ENCODE assay signal across 11 cellular contexts in the genomic region with DNA sequence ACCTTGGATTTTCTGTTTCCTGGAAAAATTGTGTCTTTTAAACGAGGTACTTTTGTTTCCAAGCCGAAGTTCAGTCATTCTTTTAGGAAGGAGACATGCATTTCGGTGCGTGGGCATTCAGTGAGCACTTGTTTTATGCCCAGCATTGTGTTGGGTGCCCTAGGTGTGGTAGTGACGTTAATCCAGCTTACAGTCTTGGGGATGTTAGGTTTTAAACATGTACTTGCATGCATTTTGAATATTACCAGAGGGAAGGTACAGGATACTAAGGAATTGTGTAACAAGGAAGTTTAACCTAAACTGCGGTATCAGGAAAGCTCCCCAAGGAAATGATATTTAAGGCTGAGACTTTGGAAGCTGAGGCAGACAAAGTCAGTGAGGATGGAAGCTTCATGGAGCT.
DNase-seq lines count a peak whose midpoint lies in the region; ATAC-seq and TF ChIP-seq lines count a peak whose summit lies in the region.
"Had no signal": no experiment of that assay in that cellular context is flagged by ENCODE, and none has a peak within 500 bp of the region (broad histone marks: within the 10 kb centered on the region; RNA-seq: fewer than 3 reads in every experiment).

No MANE protein-coding gene starts in this region.

- no peak overlapping the region for H3K4me3 ChIP-seq in Caco-2 (ENCODE audit: low read depth, low read length)
- no peak overlapping the region for H3K4me3 ChIP-seq in Panc1 (ENCODE audit: low read depth in 2 of 2, low read length in 2 of 2)
- H3K4me3 ChIP-seq in prostate gland = no peak overlapping the region
- H3K4me3 ChIP-seq: lung had no signal

- H3K27me3 Mint-ChIP-seq in Caco-2 (ENCODE audit: insufficient read depth, unreplicated experiment) (no peaks in the 10 kb centered on the region), endothelial cell (ENCODE audit: unreplicated experiment) (peaks cover 1% of the 10 kb centered on the region)

- no peak for TF ChIP-seq POLR2A in prostate gland (IDR thresholded peaks at IDR 0.05)

- H3K4me1 Mint-ChIP-seq in Caco-2 (ENCODE audit: low read depth, unreplicated experiment) (peaks cover 32% of the 10 kb centered on the region), endothelial cell (ENCODE audit: unreplicated experiment) (peaks cover 40% of the 10 kb centered on the region)

- BruUV-seq in Caco-2 (replicated peaks; lab: Mats Ljungman, UMichigan) (no TSS peak), Panc1 (replicated peaks; lab: Mats Ljungman, UMichigan) (no TSS peak)

- H3K36me3 Mint-ChIP-seq in Caco-2 (ENCODE audit: insufficient read depth, unreplicated experiment) (peaks cover 66% of the 10 kb centered on the region), endothelial cell (ENCODE audit: low read depth, unreplicated experiment) (peaks cover 7% of the 10 kb centered on the region)

- 18% methylated on average over 6 of the region's 6 CpGs for WGBS in prostate gland

- in situ Hi-C loops in Panc1 (cut with HindIII; ENCODE audit: low pct_unique_long_range_greater_than_20kb, low sequenced_read_pairs) = no loop called here

- H3K4me1 ChIP-seq in Caco-2 = peaks cover 34% of the 10 kb centered on the region
- H3K4me1 ChIP-seq in Panc1 (ENCODE audit: control insufficient read depth, insufficient read depth, low read length) = peaks cover 54% of the 10 kb centered on the region
- H3K4me1 ChIP-seq in prostate gland (replicated peaks) = peaks cover 34% of the 10 kb centered on the region

- POLR2A ChIA-PET in Caco-2 (lab: Charles Lee) = no interaction called here
- POLR2A ChIA-PET in Panc1 (lab: Charles Lee) = no interaction called here

- H3K27ac Mint-ChIP-seq in Caco-2 (ENCODE audit: unreplicated experiment) (peak overlapping the region; percentile 80), endothelial cell (ENCODE audit: unreplicated experiment) (peak overlapping the region; percentile 54)

- peak in 1 of 2 experiments; percentile 8 for DNase-seq in Caco-2
- no peak for DNase-seq in Panc1 (ENCODE audit: low read depth, low spot score)
- DNase-seq in endothelial cell (ENCODE audit: low spot score) = no peak
- no peak for DNase-seq in prostate gland (ENCODE audit: low spot score)
- no peak for DNase-seq in hepatic stellate cell (ENCODE audit: low spot score)
- DNase-seq in medulla oblongata (ENCODE audit: extremely low spot score) = no peak
- no peak for DNase-seq in foreskin melanocyte
- DNase-seq: activated CD8-positive, alpha-beta T cell treated with anti-CD3 and anti-CD28 coated beads, Interleukin-2, amount 10 ng/mL, durations not matched to agents 7 days and 5 days; activated naive CD4-positive, alpha-beta T cell treated with Interleukin-2 at 50 U/mL for 16 hours had no signal

- H3K27ac ChIP-seq in Panc1 (ENCODE audit: low read length) (peak overlapping the region; percentile 83), prostate gland (peak overlapping the region; percentile 71 to 72)

- H3K4me3 Mint-ChIP-seq in Caco-2 (ENCODE audit: unreplicated experiment) (no peak overlapping the region), endothelial cell (ENCODE audit: unreplicated experiment) (peak overlapping the region; percentile 12)
- H3K4me3 Mint-ChIP-seq: activated CD8-positive, alpha-beta T cell treated with anti-CD3 and anti-CD28 coated beads, Interleukin-2, amount 10 ng/mL, durations not matched to agents 7 days and 5 days had no signal

- intact Hi-C loops in Caco-2 (cut with micrococcal nuclease; ENCODE audit: unreplicated experiment) = loop anchor here (5.0 kb wide), 2 partner anchors 50 to 65 kb away; no protein-coding TSS in a partner anchor
- intact Hi-C loops in Panc1 (cut with micrococcal nuclease; ENCODE audit: unreplicated experiment) = loop anchor here (10.0 kb wide), 1 partner anchor 62 kb away; a partner anchor contains a TSS
- intact Hi-C loops in prostate gland (cut with DNase I) = no loop called here

- H3K9me3 ChIP-seq in Caco-2 (no peaks in the 10 kb centered on the region), Panc1 (ENCODE audit: control insufficient read depth, insufficient read depth, low read depth, low read length) (no peaks in the 10 kb centered on the region), prostate gland (no peaks in the 10 kb centered on the region)

- TF ChIP-seq CTCF in Caco-2 (IDR thresholded peaks at IDR 0.05; ENCODE audit: insufficient read depth in 1 of 2, low read depth in 1 of 2, low read length in 1 of 2, severe bottlenecking in 1 of 2, unreplicated experiment in 1 of 2) (no peak), Panc1 (IDR thresholded peaks at IDR 0.05) (no peak), endothelial cell (IDR thresholded peaks at IDR 0.05; ENCODE audit: unreplicated experiment) (no peak), prostate gland (IDR thresholded peaks at IDR 0.05) (no peak)

- H3K36me3 ChIP-seq in Caco-2 (ENCODE audit: control insufficient read depth, insufficient read depth, low read length) = no peaks in the 10 kb centered on the region; the same call in 1 of the 2 replicates
- H3K36me3 ChIP-seq in Panc1 (ENCODE audit: control insufficient read depth, insufficient read depth, low read length) = 0 out of 2 replicates have a peak, but pooled peaks cover under 1% of the 10 kb centered on the region
- no peaks in the 10 kb centered on the region for H3K36me3 ChIP-seq in prostate gland

- H3K9me3 Mint-ChIP-seq in Caco-2 (ENCODE audit: unreplicated experiment) (no peaks in the 10 kb centered on the region), endothelial cell (ENCODE audit: unreplicated experiment) (no peaks in the 10 kb centered on the region)

- CTCF ChIA-PET in Caco-2 (lab: Charles Lee) (no interaction called here), Panc1 (lab: Charles Lee) (no interaction called here)

- ATAC-seq in Panc1 (no peak), HG02970 (IDR thresholded peaks at IDR 0.05; ENCODE audit: low FRiP score, unreplicated experiment) (no peak)
- ATAC-seq: activated CD8-positive, alpha-beta T cell treated with anti-CD3 and anti-CD28 coated beads, Interleukin-2, amount 10 ng/mL, durations not matched to agents 7 days and 5 days had no signal

- no peaks in the 10 kb centered on the region for H3K27me3 ChIP-seq in Caco-2 (replicated peaks; ENCODE audit: control insufficient read depth, insufficient read depth, low read length)
- H3K27me3 ChIP-seq in Panc1 (ENCODE audit: control insufficient read depth, insufficient read depth, low read length) = no peaks in the 10 kb centered on the region
- no peaks in the 10 kb centered on the region for H3K27me3 ChIP-seq in prostate gland (replicated peaks; ENCODE audit: insufficient read depth)
